In the genomic region with DNA sequence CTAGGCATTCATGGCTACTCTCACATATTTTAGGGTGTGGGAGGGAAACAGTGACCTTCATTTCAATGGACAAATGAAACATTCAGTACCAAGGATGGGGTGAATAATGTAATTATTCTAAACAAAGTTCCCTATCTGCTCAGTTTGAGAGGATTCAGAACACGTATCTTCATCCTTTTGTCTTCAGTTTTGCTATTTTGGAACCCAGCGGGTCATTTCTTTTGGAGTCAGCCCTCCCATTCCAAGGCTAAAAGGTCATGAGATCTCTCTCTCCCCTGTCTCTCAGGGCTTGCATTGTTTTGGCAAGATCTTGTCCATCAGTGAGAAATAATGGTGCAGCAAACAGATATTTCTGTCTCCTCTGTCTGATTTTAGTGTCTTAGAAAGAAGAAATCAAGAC, we compare ENCODE assay signal across 1 cellular context.
TF ChIP-seq lines count a peak whose summit lies in the region.

No MANE protein-coding gene starts in this region.

TF ChIP-seq in HepG2, 621 proteins besides CTCF, POLR2A, EP300 and RAD21:
- TF ChIP-seq KLF11 (CRISPR knock-in tag; IDR thresholded peaks at IDR 0.05) (no peak), ZKSCAN8 (CRISPR knock-in tag; IDR thresholded peaks at IDR 0.05; ENCODE audit: borderline replicate concordance) (no peak), YEATS2 (CRISPR knock-in tag; IDR thresholded peaks at IDR 0.05; ENCODE audit: borderline replicate concordance) (no peak)
- TF ChIP-seq, protein P1, sequence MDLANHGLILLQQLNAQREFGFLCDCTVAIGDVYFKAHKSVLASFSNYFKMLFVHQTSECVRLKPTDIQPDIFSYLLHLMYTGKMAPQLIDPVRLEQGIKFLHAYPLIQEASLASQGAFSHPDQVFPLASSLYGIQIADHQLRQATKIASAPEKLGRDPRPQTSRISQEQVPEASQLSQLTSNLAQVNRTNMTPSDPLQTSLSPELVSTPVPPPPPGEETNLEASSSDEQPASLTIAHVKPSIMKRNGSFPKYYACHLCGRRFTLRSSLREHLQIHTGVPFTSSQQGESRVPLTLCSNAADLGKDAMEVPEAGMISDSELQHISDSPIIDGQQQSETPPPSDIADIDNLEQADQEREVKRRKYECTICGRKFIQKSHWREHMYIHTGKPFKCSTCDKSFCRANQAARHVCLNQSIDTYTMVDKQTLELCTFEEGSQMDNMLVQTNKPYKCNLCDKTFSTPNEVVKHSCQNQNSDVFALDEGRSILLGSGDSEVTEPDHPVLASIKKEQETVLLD (CRISPR knock-in tag; IDR thresholded peaks at IDR 0.05; ENCODE audit: low read depth): no peak
TF ChIP-seq in HepG2: peak in this region for 0.
